Comparison of ENCODE assay signal across 18 cellular contexts in genomic region chr16:72098936-72099335, GRCh38. TPM values are rescaled to one million over a fixed set of nuclear protein-coding genes. Genes with fewer than 3 reads are reported as not detected.
DNase-seq lines count a peak whose midpoint lies in the region; ATAC-seq, FAIRE-seq and TF ChIP-seq lines count a peak whose summit lies in the region.
"Had no signal": no experiment of that assay in that cellular context is flagged by ENCODE, and none has a peak within 500 bp of the region (broad histone marks: within the 10 kb centered on the region; RNA-seq: fewer than 3 reads in every experiment).

No MANE protein-coding gene starts in this region.

- peak overlapping the region; percentile 87 for H3K27ac Mint-ChIP-seq in GM23338
- H3K27ac Mint-ChIP-seq in nephron progenitor cell: no peak overlapping the region
- H3K27ac Mint-ChIP-seq: T-cell had no signal

- no peak for TF ChIP-seq RAD21 in H1 (IDR thresholded peaks at IDR 0.05 in 1 of 2, conservative IDR thresholded peaks at IDR 0.05 in 1 of 2; ENCODE audit: low read depth in 2 of 2, low read length in 2 of 2)

- H3K9me2 ChIP-seq in GM23338 (ENCODE audit: insufficient read depth): no peaks in the 10 kb centered on the region

- H2BK12ac ChIP-seq in H1 (ENCODE audit: low read depth, low read length): no peak overlapping the region

- H3K4ac ChIP-seq in H1 (replicated peaks; ENCODE audit: insufficient read length, low read depth, low read length): no peak overlapping the region

- H4K8ac ChIP-seq in H1 (ENCODE audit: extremely low read depth, insufficient read depth, low read length): peak overlapping the region; percentile 12; the same call in 1 of the 2 replicates

- TF ChIP-seq CTCF in GM23338 (conservative IDR thresholded peaks at IDR 0.05; ENCODE audit: low read depth in 2 of 2): no peak
- no peak for TF ChIP-seq CTCF in H1 (IDR thresholded peaks at IDR 0.05; ENCODE audit: control extremely low read depth in 1 of 3, insufficient read depth in 1 of 3, low read depth in 1 of 3, low read length in 3 of 3)
- no peak for TF ChIP-seq CTCF in nephron progenitor cell (IDR thresholded peaks at IDR 0.05)

- H4K91ac ChIP-seq in H1 (replicated peaks; ENCODE audit: insufficient read length, low read length): no peak overlapping the region

- POLR2A ChIA-PET in H1 (lab: Charles Lee; ENCODE audit: partially characterized antibody): interaction anchor here (2.4 kb wide), 1 partner anchor 13 kb away, joined by 8 read pairs; no protein-coding TSS in a partner anchor

- CTCF ChIA-PET in H1 (lab: Charles Lee; ENCODE audit: partially characterized antibody): interaction anchor here (0.8 to 11.4 kb wide), 12 partner anchors 10 to 217 kb away, joined by 3 to 108 read pairs (median 4); partner anchors contain the start of gene HPR

- H3K36me3 Mint-ChIP-seq in GM23338 (ENCODE audit: low read depth): peaks cover 75% of the 10 kb centered on the region
- H3K36me3 Mint-ChIP-seq in nephron progenitor cell (ENCODE audit: low read depth): peaks cover 72% of the 10 kb centered on the region

- H3K27me3 Mint-ChIP-seq in GM23338 (ENCODE audit: insufficient read depth, low read depth, poor library complexity): peaks cover 2% of the 10 kb centered on the region
- H3K27me3 Mint-ChIP-seq in nephron progenitor cell (ENCODE audit: low read depth, poor library complexity): peaks cover 3% of the 10 kb centered on the region
- H3K27me3 Mint-ChIP-seq: T-cell had no signal

- no peak overlapping the region for H2AK5ac ChIP-seq in H1 (ENCODE audit: low read depth, low read length)

- H2BK15ac ChIP-seq in H1 (ENCODE audit: low read length): no peak overlapping the region

- no peak for TF ChIP-seq POLR2A in H1 (IDR thresholded peaks at IDR 0.05; ENCODE audit: control extremely low read depth in 1 of 2, low read depth in 2 of 2, low read length in 2 of 2)

- H4K20me1 ChIP-seq in GM23338 (replicated peaks; ENCODE audit: insufficient read depth): peaks cover 7% of the 10 kb centered on the region; the same call in 1 of the 2 replicates
- H4K20me1 ChIP-seq in H1 (replicated peaks in 1 of 2; ENCODE audit: control insufficient read depth in 1 of 2, insufficient read depth in 2 of 2, low read length in 2 of 2): peaks cover 8 to 15% of the 10 kb centered on the region in 2 experiments

- peaks cover 21% of the 10 kb centered on the region for H3K79me2 ChIP-seq in GM23338 (replicated peaks; ENCODE audit: insufficient read depth)
- peaks cover 4 to 25% of the 10 kb centered on the region in 2 experiments for H3K79me2 ChIP-seq in H1 (ENCODE audit: control insufficient read depth in 1 of 2, insufficient read depth in 2 of 2, low read length in 2 of 2)

- no peak overlapping the region for H3K4me2 ChIP-seq in GM23338
- no peak overlapping the region for H3K4me2 ChIP-seq in H1 (ENCODE audit: insufficient read depth in 1 of 2, low read depth in 2 of 2, low read length in 2 of 2)
- H3K4me2 ChIP-seq: BLaER1 treated with 17β-estradiol and CSF1 and Interleukin-3, amounts not matched to agents 10 nM and 100 nM; KMS-11 had no signal

- no peak for TF ChIP-seq EP300 in H1 (IDR thresholded peaks at IDR 0.05; ENCODE audit: borderline replicate concordance in 1 of 2, low read depth in 2 of 2, low read length in 2 of 2)

- H3K4me1 Mint-ChIP-seq in GM23338 (peaks cover 6% of the 10 kb centered on the region; the same call in 2 of the 3 replicates), nephron progenitor cell (peaks cover 16% of the 10 kb centered on the region)

- H3K36me3 ChIP-seq in GM23338 (ENCODE audit: insufficient read depth) (peaks cover 3% of the 10 kb centered on the region), H1 (ENCODE audit: control insufficient read depth in 2 of 4, insufficient read depth in 4 of 4, low read length in 3 of 4) (peaks cover 41 to 66% (median 56%) of the 10 kb centered on the region in 4 experiments)

- no peak overlapping the region for H3K14ac ChIP-seq in H1 (ENCODE audit: insufficient read length)

- no peak overlapping the region for H2BK120ac ChIP-seq in H1 (replicated peaks; ENCODE audit: low read depth, low read length)

- peak; percentile 36 for DNase-seq in GM23338 (ENCODE audit: low spot score)
- peak; percentile 8 for DNase-seq in HT1080 (ENCODE audit: low read depth)
- no peak for DNase-seq in H1 (ENCODE audit: low read depth in 1 of 2, low spot score in 2 of 2)
- DNase-seq in nephron progenitor cell: peak; percentile 10
- no peak for DNase-seq in stimulated activated CD4-positive, alpha-beta T cell treated with anti-CD3 and anti-CD28 coated beads, Interleukin-2, amount 100 ng/mL, for 48 hours
- DNase-seq: NK-92 treated with Interleukin-12 subunit alpha and Interleukin-12 subunit beta, amount 100 ng/mL, for 24 hours had no signal

- H3K27ac ChIP-seq in GM23338 (ENCODE audit: low read depth) (no peak overlapping the region), H1 (ENCODE audit: low read depth, low read length) (no peak overlapping the region)
- H3K27ac ChIP-seq: BLaER1 treated with 17β-estradiol and CSF1 and Interleukin-3, amounts not matched to agents 10 nM and 100 nM; HL-60; KMS-11; SK-N-MC had no signal

- H3K4me3 Mint-ChIP-seq in GM23338 (no peak overlapping the region), nephron progenitor cell (no peak overlapping the region)
- H3K4me3 Mint-ChIP-seq: T-cell had no signal

- H2BK20ac ChIP-seq in H1 (ENCODE audit: low read length): no peak overlapping the region

- 84% methylated on average over 15 of the region's 15 CpGs; no CpG with 5 or more reads in 1 of the 2 experiments for WGBS in H1 (ENCODE audit: extremely low coverage in 1 of 2, insufficient coverage in 1 of 2, insufficient read length in 1 of 2, insufficient replicate concordance in 2 of 2, low coverage in 1 of 2, low lambda C conversion rate in 2 of 2, missing lambda C conversion rate in 1 of 2), 2 experiments

- no peaks in the 10 kb centered on the region for H3F3A ChIP-seq in GM23338 (replicated peaks; ENCODE audit: low read depth)

- H3K56ac ChIP-seq in H1 (replicated peaks; ENCODE audit: insufficient read length, low read depth, low read length): no peak overlapping the region

- H3K79me1 ChIP-seq in H1 (ENCODE audit: low read depth, low read length): peaks cover 6% of the 10 kb centered on the region; the same call in 1 of the 2 replicates

- no peak for FAIRE-seq in H1 (lab: Jason Lieb, UNC)

- H3K4me1 ChIP-seq in GM23338 (ENCODE audit: insufficient read depth) (peaks cover 8% of the 10 kb centered on the region), H1 (replicated peaks in 1 of 4; ENCODE audit: control insufficient read depth in 3 of 4, insufficient read depth in 4 of 4, low read length in 3 of 4) (no peaks in the 10 kb centered on the region)

- no peak overlapping the region for H4K5ac ChIP-seq in H1 (ENCODE audit: insufficient read length, low read depth, low read length)

- H3K4me3 ChIP-seq in GM23338 (no peak overlapping the region), H1 (ENCODE audit: extremely low read depth in 1 of 4, insufficient read depth in 2 of 4, low read depth in 3 of 4, low read length in 4 of 4) (no peak overlapping the region)
- H3K4me3 ChIP-seq: BLaER1 treated with 17β-estradiol and CSF1 and Interleukin-3, amounts not matched to agents 10 nM and 100 nM; HAP-1; SK-N-MC had no signal

- H3K9me3 Mint-ChIP-seq in GM23338 (no peaks in the 10 kb centered on the region), nephron progenitor cell (no peaks in the 10 kb centered on the region)
- H3K9me3 Mint-ChIP-seq: T-cell had no signal

- H3K9me3 ChIP-seq in H1 (ENCODE audit: insufficient read depth in 2 of 2, low read depth in 1 of 2, low read length in 1 of 2): no peaks in the 10 kb centered on the region
- H3K9me3 ChIP-seq: BLaER1 treated with 17β-estradiol and CSF1 and Interleukin-3, amounts not matched to agents 10 nM and 100 nM; HAP-1 had no signal

- no peak overlapping the region for H2BK5ac ChIP-seq in H1 (ENCODE audit: low read depth, low read length)

- peaks cover 8% of the 10 kb centered on the region; the same call in 1 of the 2 replicates for H3K23me2 ChIP-seq in H1 (ENCODE audit: low read depth, low read length)

- H3K27me3 ChIP-seq in GM23338 (ENCODE audit: insufficient read depth) (no peaks in the 10 kb centered on the region), H1 (replicated peaks in 1 of 4; ENCODE audit: control insufficient read depth in 3 of 4, extremely low read depth in 1 of 4, insufficient read depth in 3 of 4, low read length in 3 of 4) (no peaks in the 10 kb centered on the region)
- H3K27me3 ChIP-seq: BLaER1 treated with 17β-estradiol and CSF1 and Interleukin-3, amounts not matched to agents 10 nM and 100 nM had no signal

- no peak overlapping the region for H3K23ac ChIP-seq in H1 (ENCODE audit: insufficient read length)

- no peak overlapping the region for H3K9ac ChIP-seq in H1 (replicated peaks in 1 of 4; ENCODE audit: extremely low read depth in 1 of 4, low read depth in 3 of 4, low read length in 3 of 4)
- H3K9ac ChIP-seq: BLaER1 treated with 17β-estradiol and CSF1 and Interleukin-3, amounts not matched to agents 10 nM and 100 nM; KMS-11 had no signal

- peak; percentile 44 for ATAC-seq in GM23338
- ATAC-seq in HG03025 (IDR thresholded peaks at IDR 0.05; ENCODE audit: low FRiP score, unreplicated experiment): no peak
- ATAC-seq in GM18870 (IDR thresholded peaks at IDR 0.05; ENCODE audit: unreplicated experiment): no peak
- no peak for ATAC-seq in HG03342 (IDR thresholded peaks at IDR 0.05; ENCODE audit: unreplicated experiment)

- no peak overlapping the region for H3K18ac ChIP-seq in H1 (ENCODE audit: extremely low read depth, low read length)

- H2AFZ ChIP-seq in GM23338 (no peak overlapping the region), H1 (ENCODE audit: low read length) (no peak overlapping the region)

RNA-seq across cellular contexts. Expression of gene DHX38, which starts 5.3 kb away (rescaled TPM):
- total RNA-seq in GM23338 (2014; rRNA removed; shearing (Covaris generic)): 34.2 and 46.4 TPM in 2 replicates
- polyA plus RNA-seq in GM23338 (2016; fragmentation: Nextera tagmentation; extraction: Ambion mirVana): 31.4 and 32.9 TPM in 2 replicates
- 61.7 and 66.2 TPM in 2 replicates for total RNA-seq in HT1080 (2014; rRNA removed; shearing (Covaris generic))
- 26.8 and 30.5 TPM in 2 replicates for polyA plus RNA-seq in HT1080 (2015; cell fraction: cytosol; rRNA removed)
- 119 and 142 TPM in 2 replicates for polyA plus RNA-seq in HT1080 (2015; cell fraction: nucleus; rRNA removed)
- total RNA-seq in H1 (2021; fragmentation: NEBNext Ultra II Directional; extraction: Animal tissue kit (Norgen Biotek cat#: 25700)): 53.5 and 58.3 TPM in 2 replicates
- polyA plus RNA-seq in H1 (2011; rRNA removed): 27.3 and 43.6 TPM in 2 replicates
- polyA plus RNA-seq in H1 (2011; cell fraction: cytosol; rRNA removed): 58.0 TPM
- 134 TPM for polyA plus RNA-seq in H1 (2011; cell fraction: nucleus; rRNA removed)
- 58.4 to 76.4 TPM (median 70.3 TPM) in 4 replicates for polyA plus RNA-seq in H1 (2012, experiment 1 of 2)
- 18.4 TPM for polyA plus RNA-seq in H1 (2012, experiment 2 of 2)
- 26.7 TPM for polyA plus RNA-seq in H1 (2013, experiment 1 of 2)
- 26.6 TPM for polyA plus RNA-seq in H1 (2013, experiment 2 of 2)
- 51.2 and 78.2 TPM in 2 replicates for polyA minus RNA-seq in H1 (2011; rRNA and poly(A)+ RNA removed)
- polyA minus RNA-seq in H1 (2011; cell fraction: cytosol; rRNA and poly(A)+ RNA removed): 38.4 TPM
- polyA minus RNA-seq in H1 (2011; cell fraction: nucleus; rRNA and poly(A)+ RNA removed): 50.9 TPM

RNA-seq across cellular contexts. Expression of gene TXNL4B, which starts 5.5 kb away (rescaled TPM):
- 8.9 and 9.0 TPM in 2 replicates for total RNA-seq in GM23338 (2014; rRNA removed; shearing (Covaris generic))
- polyA plus RNA-seq in GM23338 (2016; fragmentation: Nextera tagmentation; extraction: Ambion mirVana) (3.7 and 4.6 TPM in 2 replicates), H1 (2011; rRNA removed) (4.7 and 6.7 TPM in 2 replicates)
- total RNA-seq in HT1080 (2014; rRNA removed; shearing (Covaris generic)): 12.7 and 14.4 TPM in 2 replicates
- polyA plus RNA-seq in HT1080 (2015; cell fraction: cytosol; rRNA removed): 23.7 and 26.6 TPM in 2 replicates
- 20.2 and 21.5 TPM in 2 replicates for polyA plus RNA-seq in HT1080 (2015; cell fraction: nucleus; rRNA removed)
- total RNA-seq in H1 (2021; fragmentation: NEBNext Ultra II Directional; extraction: Animal tissue kit (Norgen Biotek cat#: 25700)): 8.6 and 10.6 TPM in 2 replicates
- 6.7 TPM for polyA plus RNA-seq in H1 (2011; cell fraction: cytosol; rRNA removed)
- polyA plus RNA-seq in H1 (2011; cell fraction: nucleus; rRNA removed): 3.1 TPM
- polyA plus RNA-seq in H1 (2012, experiment 1 of 2): 5.5 to 7.1 TPM (median 6.1 TPM) in 4 replicates
- polyA plus RNA-seq in H1 (2012, experiment 2 of 2): 4.4 TPM
- polyA plus RNA-seq in H1 (2013, experiment 1 of 2): 5.6 TPM
- polyA plus RNA-seq in H1 (2013, experiment 2 of 2): 5.0 TPM
- 3.3 and 5.0 TPM in 2 replicates for polyA minus RNA-seq in H1 (2011; rRNA and poly(A)+ RNA removed)
- 3.4 TPM for polyA minus RNA-seq in H1 (2011; cell fraction: cytosol; rRNA and poly(A)+ RNA removed)
- polyA minus RNA-seq in H1 (2011; cell fraction: nucleus; rRNA and poly(A)+ RNA removed): 5.1 TPM

RNA-seq across cellular contexts. Expression of gene HPR, which starts 35.9 kb away (rescaled TPM):
- total RNA-seq in GM23338 (2014; rRNA removed; shearing (Covaris generic)): not detected in 2 replicates
- polyA plus RNA-seq in GM23338 (2016; fragmentation: Nextera tagmentation; extraction: Ambion mirVana) (not detected in 2 replicates), H1 (2011; rRNA removed) (0.14 and 0.24 TPM in 2 replicates)
- not detected in 2 replicates for total RNA-seq in HT1080 (2014; rRNA removed; shearing (Covaris generic))
- not detected in 2 replicates for polyA plus RNA-seq in HT1080 (2015; cell fraction: cytosol; rRNA removed)
- not detected in 2 replicates for polyA plus RNA-seq in HT1080 (2015; cell fraction: nucleus; rRNA removed)
- total RNA-seq in H1 (2021; fragmentation: NEBNext Ultra II Directional; extraction: Animal tissue kit (Norgen Biotek cat#: 25700)): not detected in 2 replicates
- 0.10 TPM for polyA plus RNA-seq in H1 (2011; cell fraction: cytosol; rRNA removed)
- polyA plus RNA-seq in H1 (2011; cell fraction: nucleus; rRNA removed): not detected
- polyA plus RNA-seq in H1 (2012, experiment 1 of 2): 0.17 TPM in 1 of 4 replicates, not detected in the others
- not detected for polyA plus RNA-seq in H1 (2012, experiment 2 of 2)
- polyA plus RNA-seq in H1 (2013, experiment 1 of 2): not detected
- not detected for polyA plus RNA-seq in H1 (2013, experiment 2 of 2)
- polyA minus RNA-seq in H1 (2011; rRNA and poly(A)+ RNA removed): not detected in 2 replicates
- not detected for polyA minus RNA-seq in H1 (2011; cell fraction: cytosol; rRNA and poly(A)+ RNA removed)
- not detected for polyA minus RNA-seq in H1 (2011; cell fraction: nucleus; rRNA and poly(A)+ RNA removed)
- total RNA-seq: G401, MCF 10A, PC-3, T-cell had no signal

RNA-seq across cellular contexts. Expression of gene HP, which starts 44.6 kb away (rescaled TPM):
- not detected in 2 replicates for total RNA-seq in GM23338 (2014; rRNA removed; shearing (Covaris generic))
- polyA plus RNA-seq in GM23338 (2016; fragmentation: Nextera tagmentation; extraction: Ambion mirVana) (0.26 and 0.43 TPM in 2 replicates), H1 (2011; rRNA removed) (not detected in 2 replicates)
- total RNA-seq in HT1080 (2014; rRNA removed; shearing (Covaris generic)): not detected in 2 replicates
- not detected in 2 replicates for polyA plus RNA-seq in HT1080 (2015; cell fraction: cytosol; rRNA removed)
- not detected in 2 replicates for polyA plus RNA-seq in HT1080 (2015; cell fraction: nucleus; rRNA removed)
- total RNA-seq in H1 (2021; fragmentation: NEBNext Ultra II Directional; extraction: Animal tissue kit (Norgen Biotek cat#: 25700)): not detected in 2 replicates
- 0.08 TPM for polyA plus RNA-seq in H1 (2011; cell fraction: cytosol; rRNA removed)
- not detected for polyA plus RNA-seq in H1 (2011; cell fraction: nucleus; rRNA removed)
- polyA plus RNA-seq in H1 (2012, experiment 1 of 2): 0.19 TPM in 1 of 4 replicates, not detected in the others
- not detected for polyA plus RNA-seq in H1 (2012, experiment 2 of 2)
- not detected for polyA plus RNA-seq in H1 (2013, experiment 1 of 2)
- not detected for polyA plus RNA-seq in H1 (2013, experiment 2 of 2)
- polyA minus RNA-seq in H1 (2011; rRNA and poly(A)+ RNA removed): not detected in 2 replicates
- not detected for polyA minus RNA-seq in H1 (2011; cell fraction: cytosol; rRNA and poly(A)+ RNA removed)
- polyA minus RNA-seq in H1 (2011; cell fraction: nucleus; rRNA and poly(A)+ RNA removed): not detected
- total RNA-seq: G401, MCF 10A, PC-3 had no signal

Comparison
In these comparisons a context has a peak if more than half of its experiments do, and no peak if none do; other contexts are left out.
1. DNase-seq: peak in GM23338 (single experiment), HT1080 (single experiment) and nephron progenitor cell (single experiment); none in H1 (0 of 2) and stimulated activated CD4-positive, alpha-beta T cell treated with anti-CD3 and anti-CD28 coated beads, Interleukin-2, amount 100 ng/mL, for 48 hours (0 of 2).